Comparison of ENCODE assay signal across 22 cellular contexts in the genomic region with DNA sequence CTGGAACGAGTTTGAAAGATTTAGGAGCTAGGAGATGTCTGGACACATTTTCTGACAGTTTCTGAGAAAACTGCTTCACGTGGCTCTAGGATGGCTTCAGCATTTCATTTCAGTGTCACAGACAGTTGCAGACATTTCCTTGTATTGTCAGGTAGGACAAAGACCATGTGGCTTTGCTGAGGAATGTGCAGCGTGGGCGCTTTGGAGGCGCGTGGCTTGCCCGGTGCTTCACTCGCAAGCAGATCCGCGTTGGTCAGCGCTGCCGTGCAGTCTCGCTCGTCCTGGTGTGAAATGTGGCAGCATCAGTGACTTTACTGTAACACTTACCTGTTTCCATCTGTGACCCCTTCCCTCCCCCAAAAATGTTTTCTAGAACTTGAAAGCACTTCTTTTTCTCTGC.
"Had no signal": no experiment of that assay in that cellular context is flagged by ENCODE, and none has a peak within 500 bp of the region (broad histone marks: within the 10 kb centered on the region; RNA-seq: fewer than 3 reads in every experiment).

No MANE protein-coding gene starts in this region.

- H3K9me3 Mint-ChIP-seq: naive thymus-derived CD4-positive, alpha-beta T cell had no signal

- H3K9me3 ChIP-seq: colonic mucosa, esophagus squamous epithelium, gastroesophageal sphincter, pancreas, psoas muscle, stomach, thoracic aorta, transverse colon had no signal

- H3K4me3 ChIP-seq: colonic mucosa, dorsolateral prefrontal cortex, esophagus squamous epithelium, gastroesophageal sphincter, pancreas, psoas muscle, stomach, thoracic aorta, transverse colon had no signal

- H3K27ac ChIP-seq: colonic mucosa, dorsolateral prefrontal cortex, epithelial cell of prostate, esophagus squamous epithelium, gastroesophageal sphincter, pancreas, psoas muscle, stomach, thoracic aorta, transverse colon had no signal

- H3K27me3 ChIP-seq: colonic mucosa, dorsolateral prefrontal cortex, esophagus squamous epithelium, gastroesophageal sphincter, pancreas, stomach, transverse colon had no signal

- H3K27ac Mint-ChIP-seq: naive thymus-derived CD4-positive, alpha-beta T cell had no signal

- H3K4me3 Mint-ChIP-seq: naive thymus-derived CD4-positive, alpha-beta T cell had no signal

- FAIRE-seq: endometrium, kidney, pancreas had no signal

- H3K36me3 ChIP-seq: colonic mucosa, esophagus squamous epithelium, pancreas, thoracic aorta, transverse colon had no signal

- DNase-seq: colonic mucosa; dorsolateral prefrontal cortex; effector CD8-positive, alpha-beta T cell; esophagus squamous epithelium; foreskin fibroblast; glutamatergic neuron; kidney; left colon; mesendoderm; naive thymus-derived CD4-positive, alpha-beta T cell; nucleus accumbens; pancreas; psoas muscle; stimulated activated CD4-positive, alpha-beta T cell treated with anti-CD3 and anti-CD28 coated beads, Interleukin-12 subunit alpha, Interleukin-12 subunit beta, amount 100 ng/mL, for 4 hours; stimulated activated naive CD4-positive, alpha-beta T cell; stomach; substantia nigra; transverse colon had no signal

- H3K4me1 Mint-ChIP-seq: naive thymus-derived CD4-positive, alpha-beta T cell had no signal

- H3K4me1 ChIP-seq: colonic mucosa, esophagus squamous epithelium, gastroesophageal sphincter, pancreas, psoas muscle, stomach, transverse colon had no signal
